1 cellular context compared by ENCODE assay signal in the genomic region with DNA sequence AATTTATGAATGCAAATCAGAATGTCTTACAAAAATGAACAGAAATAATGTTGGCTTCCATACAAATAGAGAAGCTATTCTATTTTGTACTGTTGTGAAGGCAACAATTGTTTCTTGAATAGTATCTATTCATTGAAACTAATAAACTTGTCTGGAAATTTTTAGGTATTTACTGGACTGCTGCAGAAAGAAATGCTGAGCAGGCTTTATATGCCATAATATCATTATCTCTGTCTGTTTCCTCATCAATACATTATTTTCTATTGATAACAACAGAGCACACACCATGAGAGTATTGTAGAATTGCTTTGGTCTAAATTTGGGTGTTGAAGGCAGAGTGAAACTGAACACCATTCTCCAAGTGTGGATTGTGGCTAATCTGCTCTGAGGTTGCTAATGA.
TF ChIP-seq lines count a peak whose summit lies in the region.

No MANE protein-coding gene starts in this region.

TF ChIP-seq in GM23338, 12 proteins besides CTCF, POLR2A, EP300 and RAD21 (continued from another document):
- TF ChIP-seq, protein P1, sequence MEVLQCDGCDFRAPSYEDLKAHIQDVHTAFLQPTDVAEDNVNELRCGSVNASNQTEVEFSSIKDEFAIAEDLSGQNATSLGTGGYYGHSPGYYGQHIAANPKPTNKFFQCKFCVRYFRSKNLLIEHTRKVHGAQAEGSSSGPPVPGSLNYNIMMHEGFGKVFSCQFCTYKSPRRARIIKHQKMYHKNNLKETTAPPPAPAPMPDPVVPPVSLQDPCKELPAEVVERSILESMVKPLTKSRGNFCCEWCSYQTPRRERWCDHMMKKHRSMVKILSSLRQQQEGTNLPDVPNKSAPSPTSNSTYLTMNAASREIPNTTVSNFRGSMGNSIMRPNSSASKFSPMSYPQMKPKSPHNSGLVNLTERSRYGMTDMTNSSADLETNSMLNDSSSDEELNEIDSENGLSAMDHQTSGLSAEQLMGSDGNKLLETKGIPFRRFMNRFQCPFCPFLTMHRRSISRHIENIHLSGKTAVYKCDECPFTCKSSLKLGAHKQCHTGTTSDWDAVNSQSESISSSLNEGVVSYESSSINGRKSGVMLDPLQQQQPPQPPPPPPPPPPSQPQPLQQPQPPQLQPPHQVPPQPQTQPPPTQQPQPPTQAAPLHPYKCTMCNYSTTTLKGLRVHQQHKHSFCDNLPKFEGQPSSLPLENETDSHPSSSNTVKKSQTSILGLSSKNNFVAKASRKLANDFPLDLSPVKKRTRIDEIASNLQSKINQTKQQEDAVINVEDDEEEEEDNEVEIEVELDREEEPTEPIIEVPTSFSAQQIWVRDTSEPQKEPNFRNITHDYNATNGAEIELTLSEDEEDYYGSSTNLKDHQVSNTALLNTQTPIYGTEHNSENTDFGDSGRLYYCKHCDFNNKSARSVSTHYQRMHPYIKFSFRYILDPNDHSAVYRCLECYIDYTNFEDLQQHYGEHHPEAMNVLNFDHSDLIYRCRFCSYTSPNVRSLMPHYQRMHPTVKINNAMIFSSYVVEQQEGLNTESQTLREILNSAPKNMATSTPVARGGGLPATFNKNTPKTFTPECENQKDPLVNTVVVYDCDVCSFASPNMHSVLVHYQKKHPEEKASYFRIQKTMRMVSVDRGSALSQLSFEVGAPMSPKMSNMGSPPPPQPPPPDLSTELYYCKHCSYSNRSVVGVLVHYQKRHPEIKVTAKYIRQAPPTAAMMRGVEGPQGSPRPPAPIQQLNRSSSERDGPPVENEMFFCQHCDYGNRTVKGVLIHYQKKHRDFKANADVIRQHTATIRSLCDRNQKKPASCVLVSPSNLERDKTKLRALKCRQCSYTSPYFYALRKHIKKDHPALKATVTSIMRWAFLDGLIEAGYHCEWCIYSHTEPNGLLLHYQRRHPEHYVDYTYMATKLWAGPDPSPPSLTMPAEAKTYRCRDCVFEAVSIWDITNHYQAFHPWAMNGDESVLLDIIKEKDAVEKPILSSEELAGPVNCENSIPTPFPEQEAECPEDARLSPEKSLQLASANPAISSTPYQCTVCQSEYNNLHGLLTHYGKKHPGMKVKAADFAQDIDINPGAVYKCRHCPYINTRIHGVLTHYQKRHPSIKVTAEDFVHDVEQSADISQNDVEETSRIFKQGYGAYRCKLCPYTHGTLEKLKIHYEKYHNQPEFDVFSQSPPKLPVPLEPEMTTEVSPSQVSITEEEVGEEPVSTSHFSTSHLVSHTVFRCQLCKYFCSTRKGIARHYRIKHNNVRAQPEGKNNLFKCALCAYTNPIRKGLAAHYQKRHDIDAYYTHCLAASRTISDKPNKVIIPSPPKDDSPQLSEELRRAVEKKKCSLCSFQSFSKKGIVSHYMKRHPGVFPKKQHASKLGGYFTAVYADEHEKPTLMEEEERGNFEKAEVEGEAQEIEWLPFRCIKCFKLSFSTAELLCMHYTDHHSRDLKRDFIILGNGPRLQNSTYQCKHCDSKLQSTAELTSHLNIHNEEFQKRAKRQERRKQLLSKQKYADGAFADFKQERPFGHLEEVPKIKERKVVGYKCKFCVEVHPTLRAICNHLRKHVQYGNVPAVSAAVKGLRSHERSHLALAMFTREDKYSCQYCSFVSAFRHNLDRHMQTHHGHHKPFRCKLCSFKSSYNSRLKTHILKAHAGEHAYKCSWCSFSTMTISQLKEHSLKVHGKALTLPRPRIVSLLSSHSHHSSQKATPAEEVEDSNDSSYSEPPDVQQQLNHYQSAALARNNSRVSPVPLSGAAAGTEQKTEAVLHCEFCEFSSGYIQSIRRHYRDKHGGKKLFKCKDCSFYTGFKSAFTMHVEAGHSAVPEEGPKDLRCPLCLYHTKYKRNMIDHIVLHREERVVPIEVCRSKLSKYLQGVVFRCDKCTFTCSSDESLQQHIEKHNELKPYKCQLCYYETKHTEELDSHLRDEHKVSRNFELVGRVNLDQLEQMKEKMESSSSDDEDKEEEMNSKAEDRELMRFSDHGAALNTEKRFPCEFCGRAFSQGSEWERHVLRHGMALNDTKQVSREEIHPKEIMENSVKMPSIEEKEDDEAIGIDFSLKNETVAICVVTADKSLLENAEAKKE (CRISPR knock-in tag; IDR thresholded peaks at IDR 0.05): no peak
- TF ChIP-seq EZH2phosphoT487 (IDR thresholded peaks at IDR 0.05; ENCODE audit: unreplicated experiment) (no peak), JUNB (IDR thresholded peaks at IDR 0.05; ENCODE audit: unreplicated experiment) (no peak), STAT1 (IDR thresholded peaks at IDR 0.05; ENCODE audit: unreplicated experiment) (no peak), ZNF114 (CRISPR knock-in tag; IDR thresholded peaks at IDR 0.05) (no peak), ETS1 (IDR thresholded peaks at IDR 0.05) (no peak), EZH2 (IDR thresholded peaks at IDR 0.05; ENCODE audit: low read depth, unreplicated experiment) (no peak), POLR2AphosphoS5 (IDR thresholded peaks at IDR 0.05; ENCODE audit: low read depth) (no peak), ZNF331 (CRISPR knock-in tag; IDR thresholded peaks at IDR 0.05; ENCODE audit: low read depth) (no peak), CREB1 (CRISPR knock-in tag; IDR thresholded peaks at IDR 0.05; ENCODE audit: low read depth) (no peak), NANOG (IDR thresholded peaks at IDR 0.05; ENCODE audit: borderline replicate concordance) (no peak)
